8 cellular contexts compared by ENCODE assay signal in the genomic region with DNA sequence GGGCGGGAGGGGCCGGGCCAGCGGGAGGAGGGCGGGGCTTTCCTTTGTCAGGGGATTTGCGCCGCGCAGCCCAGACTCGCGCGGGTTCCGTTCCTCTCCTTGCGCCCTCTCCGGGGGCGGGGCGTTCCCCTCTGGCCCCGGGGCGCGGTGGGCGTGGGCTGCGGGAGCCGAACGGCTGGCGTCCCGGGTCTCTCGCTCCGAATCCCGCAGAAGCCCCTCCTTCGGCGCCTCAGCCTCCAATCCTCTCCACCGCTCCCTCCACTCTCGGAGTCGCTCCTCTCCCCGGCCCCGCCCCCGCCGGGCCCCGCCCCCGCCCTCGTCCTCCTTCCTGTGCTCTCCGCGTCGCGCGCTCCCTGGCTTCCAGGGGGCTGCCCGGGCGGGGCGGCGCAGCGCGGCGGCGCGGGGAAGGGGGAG.
DNase-seq lines count a peak whose midpoint lies in the region; ATAC-seq and TF ChIP-seq lines count a peak whose summit lies in the region.

No MANE protein-coding gene starts in this region.

- peak overlapping the region; percentile 89 for H3K27ac ChIP-seq in A673 (ENCODE audit: low read depth, low read length, poor library complexity, severe bottlenecking)
- peak overlapping the region; percentile 95 for H3K27ac ChIP-seq in caudate nucleus (ENCODE audit: low read depth, low read length)

- no peaks in the 10 kb centered on the region for H3K27me3 ChIP-seq in A673 (replicated peaks; ENCODE audit: insufficient read depth, low read depth, low read length, poor library complexity)

- intact Hi-C loops in A673 (cut with micrococcal nuclease; ENCODE audit: unreplicated experiment): loop anchor here (5.0 kb wide), 1 partner anchor 216 kb away; no protein-coding TSS in a partner anchor

- peak overlapping the region; percentile 93 for H3K4me3 ChIP-seq in A673 (ENCODE audit: low read depth, low read length, poor library complexity, severe bottlenecking)

- no peaks in the 10 kb centered on the region for H3K9me3 ChIP-seq in A673 (ENCODE audit: low read depth, low read length, poor library complexity, severe bottlenecking)

- POLR2A ChIA-PET in A673 (lab: Charles Lee; ENCODE audit: low non-redundant PET): no interaction called here

- DNase-seq in A673 (ENCODE audit: low spot score): peak; percentile 99
- DNase-seq in NCI-H2227 treated with DMSO at 0.1 percent for 48 hours (lab: John Stamatoyannopoulos, UW): peak; percentile 98
- DNase-seq in activated CD4-positive, CD25-positive, alpha-beta regulatory T cell treated with anti-CD3 and anti-CD28 coated beads, Interleukin-2, amount 50 U/mL, for 16 hours (ENCODE audit: low read depth, low spot score): peak; percentile 50
- peak in 60 of 61 donors; percentile 55 to 98 (median 94) for DNase-seq in caudate nucleus (lab: John Stamatoyannopoulos, UW)
- peak; percentile 99 for DNase-seq in islet precursor cell
- DNase-seq in stimulated activated CD4-positive, alpha-beta T cell treated with anti-CD3 and anti-CD28 coated beads, Interleukin-12 subunit alpha, Interleukin-12 subunit beta, amount 100 ng/mL, for 4 hours: peak; percentile 81

- ATAC-seq in GM18909 (IDR thresholded peaks at IDR 0.05; ENCODE audit: poor library complexity, unreplicated experiment) (peak; percentile 80), HG03175 (IDR thresholded peaks at IDR 0.05; ENCODE audit: unreplicated experiment) (peak; percentile 75)

- no TSS peak for BruUV-seq in A673 (replicated peaks; lab: Mats Ljungman, UMichigan)

- peaks cover 54% of the 10 kb centered on the region for H3K4me1 ChIP-seq in A673 (ENCODE audit: insufficient read depth, low read length, poor library complexity, severe bottlenecking)

- CTCF ChIA-PET in A673 (lab: Charles Lee): interaction anchor here (0.6 kb wide), 1 partner anchor 547 kb away, joined by 4 read pairs; no protein-coding TSS in a partner anchor

- H3K36me3 ChIP-seq in A673 (ENCODE audit: insufficient read depth, low read length, poor library complexity, severe bottlenecking): peaks cover 4% of the 10 kb centered on the region

- no peak for TF ChIP-seq CTCF in A673 (conservative IDR thresholded peaks at IDR 0.05; ENCODE audit: low read depth, low read length)

Comparison
In these comparisons a context has a peak if more than half of its experiments do, and no peak if none do; other contexts are left out.
1. Peak in every context shown above with its lines: DNase-seq, ATAC-seq, H3K4me3 ChIP-seq and H3K27ac ChIP-seq.